29 cellular contexts compared by ENCODE assay signal in the genomic region with DNA sequence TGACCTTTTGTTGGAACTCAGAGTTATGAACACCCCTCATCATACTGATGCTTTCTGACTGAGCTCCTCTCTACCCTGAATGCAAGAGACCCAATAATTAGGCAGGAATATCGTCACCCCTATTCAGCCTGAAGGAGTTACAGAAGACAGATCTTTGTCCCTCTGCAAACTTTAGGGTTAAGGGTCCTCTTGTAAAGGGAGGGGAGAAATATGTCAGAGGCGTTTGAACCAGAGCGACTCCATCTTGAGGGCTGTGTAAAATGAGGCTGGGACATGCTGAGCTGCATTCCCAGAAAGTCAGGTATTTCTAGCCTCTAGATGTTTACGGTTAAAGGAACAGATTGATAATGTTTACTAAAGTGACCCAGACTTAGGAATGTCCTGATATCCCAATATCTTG.
"Had no signal": no experiment of that assay in that cellular context is flagged by ENCODE, and none has a peak within 500 bp of the region (broad histone marks: within the 10 kb centered on the region; RNA-seq: fewer than 3 reads in every experiment).

No MANE protein-coding gene starts in this region.

- H3K4me1 Mint-ChIP-seq: stimulated activated effector memory CD8-positive, alpha-beta T cell treated with anti-CD3 and anti-CD28 coated beads, Interleukin-12 subunit alpha, Interleukin-12 subunit beta, amount 100 ng/mL, for 72 hours; stimulated activated memory B cell treated with anti-CD40 and anti-IgM and Interleukin-4, amounts not matched to agents 10 μg/mL and 1 μg/mL and 100 μg/mL, for 72 hours; stimulated activated naive B cell treated with anti-CD40 and anti-IgM and Interleukin-4, amounts not matched to agents 10 μg/mL and 1 μg/mL and 100 μg/mL, for 72 hours; stimulated activated naive CD8-positive, alpha-beta T cell treated with anti-CD3 and anti-CD28 coated beads, Interleukin-15, amount 100 ng/mL, for 72 hours had no signal

- ATAC-seq: stimulated activated effector memory CD8-positive, alpha-beta T cell treated with anti-CD3 and anti-CD28 coated beads, Interleukin-12 subunit alpha, Interleukin-12 subunit beta, amount 100 ng/mL, for 72 hours; stimulated activated memory B cell treated with anti-CD40 and anti-IgM and Interleukin-4, amounts not matched to agents 10 μg/mL and 1 μg/mL and 100 μg/mL, for 72 hours; stimulated activated naive B cell treated with anti-CD40 and anti-IgM and Interleukin-4, amounts not matched to agents 10 μg/mL and 1 μg/mL and 100 μg/mL, for 72 hours; stimulated activated naive CD8-positive, alpha-beta T cell treated with anti-CD3 and anti-CD28 coated beads, Interleukin-15, amount 100 ng/mL, for 72 hours; stimulated activated naive CD8-positive, alpha-beta T cell treated with anti-CD3 and anti-CD28 coated beads, Interleukin-15, Interleukin-2, amounts not matched to agents 100 U/mL and 50 U/mL, for 24 hours; upper lobe of right lung had no signal

- H3K4me3 Mint-ChIP-seq: stimulated activated effector memory CD8-positive, alpha-beta T cell treated with anti-CD3 and anti-CD28 coated beads, Interleukin-12 subunit alpha, Interleukin-12 subunit beta, amount 100 ng/mL, for 72 hours; stimulated activated memory B cell treated with anti-CD40 and anti-IgM and Interleukin-4, amounts not matched to agents 10 μg/mL and 1 μg/mL and 100 μg/mL, for 72 hours; stimulated activated naive B cell treated with anti-CD40 and anti-IgM and Interleukin-4, amounts not matched to agents 10 μg/mL and 1 μg/mL and 100 μg/mL, for 72 hours; stimulated activated naive CD8-positive, alpha-beta T cell treated with anti-CD3 and anti-CD28 coated beads, Interleukin-15, amount 100 ng/mL, for 72 hours; stimulated activated naive CD8-positive, alpha-beta T cell treated with anti-CD3 and anti-CD28 coated beads, Interleukin-15, Interleukin-2, amounts not matched to agents 100 ng/mL and 50 ng/mL, for 24 hours; type B pancreatic cell had no signal

- H3K27ac ChIP-seq: stomach, suprapubic skin, testis, thoracic aorta, thyroid gland, tibial artery, tibial nerve, transverse colon, upper lobe of left lung, upper lobe of right lung, uterus, vagina had no signal

- FAIRE-seq: urothelium cell line had no signal

- H3K4me1 ChIP-seq: stomach, suprapubic skin, testis, thyroid gland, tibial nerve, transverse colon, upper lobe of left lung, upper lobe of right lung, uterus, vagina had no signal

- H3K27ac Mint-ChIP-seq: stimulated activated effector memory CD8-positive, alpha-beta T cell treated with anti-CD3 and anti-CD28 coated beads, Interleukin-12 subunit alpha, Interleukin-12 subunit beta, amount 100 ng/mL, for 72 hours; stimulated activated memory B cell treated with anti-CD40 and anti-IgM and Interleukin-4, amounts not matched to agents 10 μg/mL and 1 μg/mL and 100 μg/mL, for 72 hours; stimulated activated naive B cell treated with anti-CD40 and anti-IgM and Interleukin-4, amounts not matched to agents 10 μg/mL and 1 μg/mL and 100 μg/mL, for 72 hours; stimulated activated naive CD8-positive, alpha-beta T cell treated with anti-CD3 and anti-CD28 coated beads, Interleukin-15, amount 100 ng/mL, for 72 hours; stimulated activated naive CD8-positive, alpha-beta T cell treated with anti-CD3 and anti-CD28 coated beads, Interleukin-15, Interleukin-2, amounts not matched to agents 100 ng/mL and 50 ng/mL, for 24 hours; type B pancreatic cell had no signal

- DNase-seq: stimulated activated CD4-positive, alpha-beta T cell treated with anti-CD3 and anti-CD28 coated beads, Interleukin-2, amount 100 ng/mL, for 48 hours; stimulated activated CD4-positive, alpha-beta T cell treated with anti-CD3 and anti-CD28 coated beads, Interleukin-4, amount 100 ng/mL, for 1 hour; stimulated activated CD4-positive, alpha-beta T cell treated with anti-CD3 and anti-CD28 coated beads, Interleukin-4, amount 100 ng/mL, for 24 hours; stimulated activated CD4-positive, alpha-beta T cell treated with anti-CD3 and anti-CD28 coated beads, Interleukin-4, amount 100 ng/mL, for 4 hours; stimulated activated CD8-positive, alpha-beta memory T cell treated with anti-CD3 and anti-CD28 coated beads, Interleukin-4, amount 100 ng/mL, for 48 hours; stimulated activated naive B cell treated with anti-CD40 and anti-IgM and Interleukin-4, amounts not matched to agents 10 μg/mL and 1 μg/mL and 100 μg/mL, for 72 hours; stimulated activated naive CD4-positive, alpha-beta T cell; stimulated activated naive CD4-positive, alpha-beta T cell treated with Interleukin-2 at 50 U/mL for 16 hours; stimulated activated naive CD8-positive, alpha-beta T cell treated with anti-CD3 and anti-CD28 coated beads, Interleukin-15, amount 100 ng/mL, for 72 hours; stimulated activated naive CD8-positive, alpha-beta T cell treated with anti-CD3 and anti-CD28 coated beads, Interleukin-15, Interleukin-2, amounts not matched to agents 100 U/mL and 50 U/mL, for 24 hours; stomach; substantia nigra; testis; thyroid gland; tibial artery; transverse colon; trophoblast cell; upper lobe of left lung; upper lobe of right lung; uterus had no signal

- H3K4me3 ChIP-seq: stomach, suprapubic skin, testis, thoracic aorta, thyroid gland, tibial artery, tibial nerve, transverse colon, upper lobe of left lung, upper lobe of right lung, uterus, vagina had no signal

- H3K27me3 ChIP-seq: stomach, suprapubic skin, testis, thyroid gland, tibial artery, tibial nerve, transverse colon, upper lobe of left lung, uterus, vagina had no signal

- H3K9me3 ChIP-seq: stomach, suprapubic skin, testis, thoracic aorta, thyroid gland, tibial artery, tibial nerve, transverse colon, upper lobe of left lung, upper lobe of right lung, uterus, vagina had no signal

- H3K9me3 Mint-ChIP-seq: stimulated activated effector memory CD8-positive, alpha-beta T cell treated with anti-CD3 and anti-CD28 coated beads, Interleukin-12 subunit alpha, Interleukin-12 subunit beta, amount 100 ng/mL, for 72 hours; stimulated activated memory B cell treated with anti-CD40 and anti-IgM and Interleukin-4, amounts not matched to agents 10 μg/mL and 1 μg/mL and 100 μg/mL, for 72 hours; stimulated activated naive B cell treated with anti-CD40 and anti-IgM and Interleukin-4, amounts not matched to agents 10 μg/mL and 1 μg/mL and 100 μg/mL, for 72 hours; stimulated activated naive CD8-positive, alpha-beta T cell treated with anti-CD3 and anti-CD28 coated beads, Interleukin-15, amount 100 ng/mL, for 72 hours; stimulated activated naive CD8-positive, alpha-beta T cell treated with anti-CD3 and anti-CD28 coated beads, Interleukin-15, Interleukin-2, amounts not matched to agents 100 ng/mL and 50 ng/mL, for 24 hours; type B pancreatic cell had no signal

- H3K36me3 ChIP-seq: stomach, suprapubic skin, thoracic aorta, thyroid gland, tibial artery, tibial nerve, transverse colon, upper lobe of left lung, upper lobe of right lung, uterus, vagina had no signal

- H3K36me3 Mint-ChIP-seq: stimulated activated effector memory CD8-positive, alpha-beta T cell treated with anti-CD3 and anti-CD28 coated beads, Interleukin-12 subunit alpha, Interleukin-12 subunit beta, amount 100 ng/mL, for 72 hours; stimulated activated memory B cell treated with anti-CD40 and anti-IgM and Interleukin-4, amounts not matched to agents 10 μg/mL and 1 μg/mL and 100 μg/mL, for 72 hours; stimulated activated naive B cell treated with anti-CD40 and anti-IgM and Interleukin-4, amounts not matched to agents 10 μg/mL and 1 μg/mL and 100 μg/mL, for 72 hours; type B pancreatic cell had no signal
